1 cellular context compared by ENCODE assay signal in the genomic region with DNA sequence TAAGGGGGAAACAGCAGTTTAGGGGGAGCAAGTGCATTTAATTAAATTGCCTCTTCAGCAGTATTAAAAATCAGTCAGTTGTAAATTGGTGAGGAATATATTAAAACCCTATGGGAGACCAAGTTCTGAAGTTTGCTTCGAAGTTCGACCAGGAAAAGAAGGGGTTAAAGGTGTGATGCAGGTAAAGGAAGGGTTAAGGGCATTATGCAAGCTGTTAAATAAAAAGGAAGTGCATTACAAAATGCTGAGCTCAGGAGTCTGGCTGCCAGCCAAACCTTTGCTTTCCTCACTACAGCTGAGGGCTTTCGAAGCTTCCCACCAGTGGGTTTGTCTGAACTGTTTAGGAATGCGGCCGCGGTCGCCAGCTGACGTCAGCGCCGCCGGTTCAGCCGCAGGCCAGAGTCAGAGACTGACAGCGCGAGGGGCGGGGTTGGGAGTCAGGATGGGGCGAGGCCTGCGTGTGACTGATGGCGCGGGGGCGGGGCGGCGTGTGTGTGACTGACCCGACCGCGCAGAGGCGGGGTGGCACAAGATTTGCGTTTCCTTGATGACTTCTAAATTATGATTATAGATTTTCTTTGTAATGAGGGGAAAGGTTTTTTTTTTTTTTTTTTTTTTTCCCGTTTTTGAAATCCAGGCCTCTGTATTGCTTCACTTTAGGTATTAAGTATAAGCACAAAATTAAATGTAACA.
TF ChIP-seq lines count a peak whose summit lies in the region.

No MANE protein-coding gene starts in this region.

TF ChIP-seq in K562, 482 proteins besides CTCF, POLR2A, EP300 and RAD21 (continued from another document):
- TF ChIP-seq, protein P1, sequence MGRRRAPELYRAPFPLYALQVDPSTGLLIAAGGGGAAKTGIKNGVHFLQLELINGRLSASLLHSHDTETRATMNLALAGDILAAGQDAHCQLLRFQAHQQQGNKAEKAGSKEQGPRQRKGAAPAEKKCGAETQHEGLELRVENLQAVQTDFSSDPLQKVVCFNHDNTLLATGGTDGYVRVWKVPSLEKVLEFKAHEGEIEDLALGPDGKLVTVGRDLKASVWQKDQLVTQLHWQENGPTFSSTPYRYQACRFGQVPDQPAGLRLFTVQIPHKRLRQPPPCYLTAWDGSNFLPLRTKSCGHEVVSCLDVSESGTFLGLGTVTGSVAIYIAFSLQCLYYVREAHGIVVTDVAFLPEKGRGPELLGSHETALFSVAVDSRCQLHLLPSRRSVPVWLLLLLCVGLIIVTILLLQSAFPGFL (CRISPR knock-in tag; IDR thresholded peaks at IDR 0.05): no peak
- TF ChIP-seq TEAD2 (tag; IDR thresholded peaks at IDR 0.05) (0 out of 2 replicates have a peak, but pooled peaks have one; percentile 24), RBM39 (optimal IDR thresholded peaks at IDR 0.05; ENCODE audit: low read depth, low read length) (no peak), NFYB (IDR thresholded peaks at IDR 0.05; ENCODE audit: extremely low read depth, insufficient read length) (no peak), ZNF644 (tag; IDR thresholded peaks at IDR 0.05; ENCODE audit: low read depth) (no peak), KLF6 (CRISPR knock-in tag; IDR thresholded peaks at IDR 0.05; ENCODE audit: borderline replicate concordance) (no peak), TRIM28 (IDR thresholded peaks at IDR 0.05) (no peak), STAT5B (CRISPR knock-in tag; IDR thresholded peaks at IDR 0.05) (no peak), ZNF436 (CRISPR knock-in tag; IDR thresholded peaks at IDR 0.05) (no peak), TBL1XR1 (IDR thresholded peaks at IDR 0.05; ENCODE audit: low read length in 2 of 2) (peak in 1 of 2 experiments; percentile 92; a peak in 3 of 4 replicates), CEBPG (CRISPR knock-in tag; IDR thresholded peaks at IDR 0.05) (peak; percentile 77), CEBPG (tag; conservative IDR thresholded peaks at IDR 0.05 in 1 of 2, IDR thresholded peaks at IDR 0.05 in 1 of 2) (peak; percentile 89 to 96), KAT8 (IDR thresholded peaks at IDR 0.05; ENCODE audit: low read depth) (no peak), PHF8 (IDR thresholded peaks at IDR 0.05; ENCODE audit: borderline replicate concordance, low read length) (no peak), ZFP30 (CRISPR knock-in tag; IDR thresholded peaks at IDR 0.05; ENCODE audit: borderline replicate concordance) (no peak), CBFA2T2 (conservative IDR thresholded peaks at IDR 0.05) (peak; percentile 26; the same call in 1 of the 2 replicates), ZNF347 (CRISPR knock-in tag; IDR thresholded peaks at IDR 0.05; ENCODE audit: low read depth) (no peak), KDM1A (IDR thresholded peaks at IDR 0.05) (0 out of 4 replicates have a peak, but pooled peaks of 1 of the 2 experiments have one; percentile 41), SRSF3 (IDR thresholded peaks at IDR 0.05; ENCODE audit: insufficient read depth, low read length) (no peak), ZNF140 (CRISPR knock-in tag; IDR thresholded peaks at IDR 0.05) (no peak), BACH1 (tag; IDR thresholded peaks at IDR 0.05) (no peak), EHMT2 (IDR thresholded peaks at IDR 0.05) (no peak), EGR1 (conservative IDR thresholded peaks at IDR 0.05) (peak; percentile 87), NR2F6 (CRISPR knock-in tag; IDR thresholded peaks at IDR 0.05) (no peak), TCF7 (IDR thresholded peaks at IDR 0.05; ENCODE audit: borderline replicate concordance) (no peak), RBM15 (IDR thresholded peaks at IDR 0.05; ENCODE audit: insufficient read depth, low read length) (no peak), FUS (optimal IDR thresholded peaks at IDR 0.05; ENCODE audit: low read depth, low read length) (no peak), ZNF12 (CRISPR knock-in tag; IDR thresholded peaks at IDR 0.05) (0 out of 2 replicates have a peak, but pooled peaks have one; percentile 39), CREM (IDR thresholded peaks at IDR 0.05; ENCODE audit: low read depth) (peak; percentile 95), MAZ (CRISPR knock-in tag; conservative IDR thresholded peaks at IDR 0.05 in 1 of 2, IDR thresholded peaks at IDR 0.05 in 1 of 2) (peak; percentile 40 to 87; a peak in 3 of 4 replicates), PHF21A (IDR thresholded peaks at IDR 0.05; ENCODE audit: borderline replicate concordance, low read depth) (no peak)
- TF ChIP-seq, protein P2, sequence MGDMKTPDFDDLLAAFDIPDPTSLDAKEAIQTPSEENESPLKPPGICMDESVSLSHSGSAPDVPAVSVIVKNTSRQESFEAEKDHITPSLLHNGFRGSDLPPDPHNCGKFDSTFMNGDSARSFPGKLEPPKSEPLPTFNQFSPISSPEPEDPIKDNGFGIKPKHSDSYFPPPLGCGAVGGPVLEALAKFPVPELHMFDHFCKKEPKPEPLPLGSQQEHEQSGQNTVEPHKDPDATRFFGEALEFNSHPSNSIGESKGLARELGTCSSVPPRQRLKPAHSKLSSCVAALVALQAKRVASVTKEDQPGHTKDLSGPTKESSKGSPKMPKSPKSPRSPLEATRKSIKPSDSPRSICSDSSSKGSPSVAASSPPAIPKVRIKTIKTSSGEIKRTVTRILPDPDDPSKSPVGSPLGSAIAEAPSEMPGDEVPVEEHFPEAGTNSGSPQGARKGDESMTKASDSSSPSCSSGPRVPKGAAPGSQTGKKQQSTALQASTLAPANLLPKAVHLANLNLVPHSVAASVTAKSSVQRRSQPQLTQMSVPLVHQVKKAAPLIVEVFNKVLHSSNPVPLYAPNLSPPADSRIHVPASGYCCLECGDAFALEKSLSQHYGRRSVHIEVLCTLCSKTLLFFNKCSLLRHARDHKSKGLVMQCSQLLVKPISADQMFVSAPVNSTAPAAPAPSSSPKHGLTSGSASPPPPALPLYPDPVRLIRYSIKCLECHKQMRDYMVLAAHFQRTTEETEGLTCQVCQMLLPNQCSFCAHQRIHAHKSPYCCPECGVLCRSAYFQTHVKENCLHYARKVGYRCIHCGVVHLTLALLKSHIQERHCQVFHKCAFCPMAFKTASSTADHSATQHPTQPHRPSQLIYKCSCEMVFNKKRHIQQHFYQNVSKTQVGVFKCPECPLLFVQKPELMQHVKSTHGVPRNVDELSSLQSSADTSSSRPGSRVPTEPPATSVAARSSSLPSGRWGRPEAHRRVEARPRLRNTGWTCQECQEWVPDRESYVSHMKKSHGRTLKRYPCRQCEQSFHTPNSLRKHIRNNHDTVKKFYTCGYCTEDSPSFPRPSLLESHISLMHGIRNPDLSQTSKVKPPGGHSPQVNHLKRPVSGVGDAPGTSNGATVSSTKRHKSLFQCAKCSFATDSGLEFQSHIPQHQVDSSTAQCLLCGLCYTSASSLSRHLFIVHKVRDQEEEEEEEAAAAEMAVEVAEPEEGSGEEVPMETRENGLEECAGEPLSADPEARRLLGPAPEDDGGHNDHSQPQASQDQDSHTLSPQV (IDR thresholded peaks at IDR 0.05): no peak
- TF ChIP-seq, protein P3, sequence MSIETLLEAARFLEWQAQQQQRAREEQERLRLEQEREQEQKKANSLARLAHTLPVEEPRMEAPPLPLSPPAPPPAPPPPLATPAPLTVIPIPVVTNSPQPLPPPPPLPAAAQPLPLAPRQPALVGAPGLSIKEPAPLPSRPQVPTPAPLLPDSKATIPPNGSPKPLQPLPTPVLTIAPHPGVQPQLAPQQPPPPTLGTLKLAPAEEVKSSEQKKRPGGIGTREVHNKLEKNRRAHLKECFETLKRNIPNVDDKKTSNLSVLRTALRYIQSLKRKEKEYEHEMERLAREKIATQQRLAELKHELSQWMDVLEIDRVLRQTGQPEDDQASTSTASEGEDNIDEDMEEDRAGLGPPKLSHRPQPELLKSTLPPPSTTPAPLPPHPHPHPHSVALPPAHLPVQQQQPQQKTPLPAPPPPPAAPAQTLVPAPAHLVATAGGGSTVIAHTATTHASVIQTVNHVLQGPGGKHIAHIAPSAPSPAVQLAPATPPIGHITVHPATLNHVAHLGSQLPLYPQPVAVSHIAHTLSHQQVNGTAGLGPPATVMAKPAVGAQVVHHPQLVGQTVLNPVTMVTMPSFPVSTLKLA (conservative IDR thresholded peaks at IDR 0.05): peak in 1 of 2 experiments; percentile 67; a peak in 2 of 4 replicates
- TF ChIP-seq, protein P4, sequence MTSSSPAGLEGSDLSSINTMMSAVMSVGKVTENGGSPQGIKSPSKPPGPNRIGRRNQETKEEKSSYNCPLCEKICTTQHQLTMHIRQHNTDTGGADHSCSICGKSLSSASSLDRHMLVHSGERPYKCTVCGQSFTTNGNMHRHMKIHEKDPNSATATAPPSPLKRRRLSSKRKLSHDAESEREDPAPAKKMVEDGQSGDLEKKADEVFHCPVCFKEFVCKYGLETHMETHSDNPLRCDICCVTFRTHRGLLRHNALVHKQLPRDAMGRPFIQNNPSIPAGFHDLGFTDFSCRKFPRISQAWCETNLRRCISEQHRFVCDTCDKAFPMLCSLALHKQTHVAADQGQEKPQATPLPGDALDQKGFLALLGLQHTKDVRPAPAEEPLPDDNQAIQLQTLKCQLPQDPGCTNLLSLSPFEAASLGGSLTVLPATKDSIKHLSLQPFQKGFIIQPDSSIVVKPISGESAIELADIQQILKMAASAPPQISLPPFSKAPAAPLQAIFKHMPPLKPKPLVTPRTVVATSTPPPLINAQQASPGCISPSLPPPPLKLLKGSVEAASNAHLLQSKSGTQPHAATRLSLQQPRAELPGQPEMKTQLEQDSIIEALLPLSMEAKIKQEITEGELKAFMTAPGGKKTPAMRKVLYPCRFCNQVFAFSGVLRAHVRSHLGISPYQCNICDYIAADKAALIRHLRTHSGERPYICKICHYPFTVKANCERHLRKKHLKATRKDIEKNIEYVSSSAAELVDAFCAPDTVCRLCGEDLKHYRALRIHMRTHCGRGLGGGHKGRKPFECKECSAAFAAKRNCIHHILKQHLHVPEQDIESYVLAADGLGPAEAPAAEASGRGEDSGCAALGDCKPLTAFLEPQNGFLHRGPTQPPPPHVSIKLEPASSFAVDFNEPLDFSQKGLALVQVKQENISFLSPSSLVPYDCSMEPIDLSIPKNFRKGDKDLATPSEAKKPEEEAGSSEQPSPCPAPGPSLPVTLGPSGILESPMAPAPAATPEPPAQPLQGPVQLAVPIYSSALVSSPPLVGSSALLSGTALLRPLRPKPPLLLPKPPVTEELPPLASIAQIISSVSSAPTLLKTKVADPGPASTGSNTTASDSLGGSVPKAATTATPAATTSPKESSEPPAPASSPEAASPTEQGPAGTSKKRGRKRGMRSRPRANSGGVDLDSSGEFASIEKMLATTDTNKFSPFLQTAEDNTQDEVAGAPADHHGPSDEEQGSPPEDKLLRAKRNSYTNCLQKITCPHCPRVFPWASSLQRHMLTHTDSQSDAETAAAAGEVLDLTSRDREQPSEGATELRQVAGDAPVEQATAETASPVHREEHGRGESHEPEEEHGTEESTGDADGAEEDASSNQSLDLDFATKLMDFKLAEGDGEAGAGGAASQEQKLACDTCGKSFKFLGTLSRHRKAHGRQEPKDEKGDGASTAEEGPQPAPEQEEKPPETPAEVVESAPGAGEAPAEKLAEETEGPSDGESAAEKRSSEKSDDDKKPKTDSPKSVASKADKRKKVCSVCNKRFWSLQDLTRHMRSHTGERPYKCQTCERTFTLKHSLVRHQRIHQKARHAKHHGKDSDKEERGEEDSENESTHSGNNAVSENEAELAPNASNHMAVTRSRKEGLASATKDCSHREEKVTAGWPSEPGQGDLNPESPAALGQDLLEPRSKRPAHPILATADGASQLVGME (CRISPR knock-in tag; IDR thresholded peaks at IDR 0.05): no peak
- TF ChIP-seq, protein P5, sequence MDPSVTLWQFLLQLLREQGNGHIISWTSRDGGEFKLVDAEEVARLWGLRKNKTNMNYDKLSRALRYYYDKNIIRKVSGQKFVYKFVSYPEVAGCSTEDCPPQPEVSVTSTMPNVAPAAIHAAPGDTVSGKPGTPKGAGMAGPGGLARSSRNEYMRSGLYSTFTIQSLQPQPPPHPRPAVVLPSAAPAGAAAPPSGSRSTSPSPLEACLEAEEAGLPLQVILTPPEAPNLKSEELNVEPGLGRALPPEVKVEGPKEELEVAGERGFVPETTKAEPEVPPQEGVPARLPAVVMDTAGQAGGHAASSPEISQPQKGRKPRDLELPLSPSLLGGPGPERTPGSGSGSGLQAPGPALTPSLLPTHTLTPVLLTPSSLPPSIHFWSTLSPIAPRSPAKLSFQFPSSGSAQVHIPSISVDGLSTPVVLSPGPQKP (CRISPR knock-in tag; IDR thresholded peaks at IDR 0.05): no peak
